Comparison of ENCODE assay signal across 8 cellular contexts in the genomic region with DNA sequence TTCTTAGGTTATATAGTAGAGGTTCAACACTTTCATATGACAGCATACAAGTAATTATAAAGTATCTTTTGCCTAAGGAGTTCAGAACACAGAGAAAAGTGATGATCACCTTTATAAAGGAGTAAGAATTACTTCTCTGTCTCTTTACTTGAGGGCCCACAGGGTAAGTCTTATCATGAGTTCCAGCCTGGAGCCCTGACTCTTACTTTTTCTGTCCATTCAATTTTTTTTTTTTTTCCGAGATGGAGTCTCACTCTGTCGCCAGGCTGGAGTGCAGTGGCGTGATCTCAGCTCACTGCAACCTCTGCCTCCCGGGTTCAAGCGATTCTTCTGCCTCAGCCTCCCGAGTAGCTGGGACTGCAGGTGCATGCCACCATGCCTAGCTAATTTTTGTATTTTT. TPM values are rescaled to one million over a fixed set of nuclear protein-coding genes. Genes with fewer than 3 reads are reported as not detected.
DNase-seq lines count a peak whose midpoint lies in the region; ATAC-seq, FAIRE-seq and TF ChIP-seq lines count a peak whose summit lies in the region.
"Not testable (repeated sequence)": the region's sequence is repeated elsewhere in the genome, so short reads cannot be mapped to it uniquely, and the experiment has no call there.

No MANE protein-coding gene starts in this region.

- not testable (repeated sequence) for H3K9me2 ChIP-seq in Loucy (replicated peaks; ENCODE audit: low read depth, low read length)

- WGBS in esophagus squamous epithelium, 2 donors, result 86 to 88% methylated on average over 6 of the region's 6 CpGs
- 91 to 92% methylated on average over 6 of the region's 6 CpGs for WGBS in transverse colon (ENCODE audit: low coverage in 1 of 2), 2 donors

- H2AFZ ChIP-seq in Loucy (ENCODE audit: low read length); astrocyte (ENCODE audit: low read depth, low read length): not testable (repeated sequence)

- not testable (repeated sequence) for TF ChIP-seq CTCF in Loucy (conservative IDR thresholded peaks at IDR 0.05; ENCODE audit: low read length); VCaP (conservative IDR thresholded peaks at IDR 0.05); astrocyte (IDR thresholded peaks at IDR 0.05; ENCODE audit: insufficient read depth, low read depth, low read length); esophagus squamous epithelium (IDR thresholded peaks at IDR 0.05); lower lobe of right lung (IDR thresholded peaks at IDR 0.05); transverse colon (IDR thresholded peaks at IDR 0.05)

- not testable (repeated sequence) for ATAC-seq in lower lobe of right lung

- H3K27ac ChIP-seq in CD4-positive, alpha-beta memory T cell (ENCODE audit: low read depth, low read length), result peak overlapping the region; percentile 47
- H3K27ac ChIP-seq in VCaP, result 0 out of 2 replicates have a peak overlapping the region, but pooled peaks have one; percentile 22
- not testable (repeated sequence) for H3K27ac ChIP-seq in astrocyte (ENCODE audit: low read depth, low read length)
- H3K27ac ChIP-seq in esophagus squamous epithelium, result peak overlapping the region; percentile 79 to 95 (median 90)
- peak overlapping the region; percentile 71 for H3K27ac ChIP-seq in lower lobe of right lung
- H3K27ac ChIP-seq in transverse colon, result peak overlapping the region; percentile 62 to 77 (median 76)

- in situ Hi-C loops in transverse colon (cut with MboI; ENCODE audit: low pct_ligation_motif_present in 1 of 4, low pct_unique_long_range_greater_than_20kb in 1 of 4, low sequenced_read_pairs in 3 of 4), result not testable (repeated sequence)

- H4K20me1 ChIP-seq in Loucy (ENCODE audit: insufficient read depth, low read length, poor library complexity, severe bottlenecking) (peaks cover 97% of the 10 kb centered on the region), astrocyte (ENCODE audit: insufficient read depth, low read length) (peaks cover 25% of the 10 kb centered on the region)

- not testable (repeated sequence) for H3K36me3 Mint-ChIP-seq in CD4-positive, alpha-beta memory T cell; astrocyte (ENCODE audit: low read depth, unreplicated experiment)

- peaks cover 22% of the 10 kb centered on the region for H3K4me1 ChIP-seq in CD4-positive, alpha-beta memory T cell (ENCODE audit: insufficient read depth, low read length)
- H3K4me1 ChIP-seq in Loucy (ENCODE audit: insufficient read depth, low read length, poor library complexity, severe bottlenecking) (peaks cover 48% of the 10 kb centered on the region), astrocyte (ENCODE audit: insufficient read depth, low read length) (peaks cover 22% of the 10 kb centered on the region), esophagus squamous epithelium (peaks cover 27 to 84% (median 43%) of the 10 kb centered on the region in 3 donors), lower lobe of right lung (peaks cover 50% of the 10 kb centered on the region), skeletal muscle satellite cell (ENCODE audit: control insufficient read depth, insufficient read depth, low read length) (peaks cover 31% of the 10 kb centered on the region), transverse colon (peaks cover 3 to 41% (median 24%) of the 10 kb centered on the region in 4 donors)

- POLR2A ChIA-PET in CD4-positive, alpha-beta memory T cell (lab: Charles Lee; ENCODE audit: partially characterized antibody), result interaction anchor here (0.9 to 2.8 kb wide), 3 partner anchors 14 to 97 kb away, joined by 4 to 16 read pairs (median 4); partner anchors contain the start of gene ZNRF1

- CTCF ChIA-PET in CD4-positive, alpha-beta memory T cell (lab: Charles Lee; ENCODE audit: partially characterized antibody), result interaction anchor here (1.3 to 4.1 kb wide), 3 partner anchors 12 to 98 kb away, joined by 3 to 33 read pairs (median 4); no protein-coding TSS in a partner anchor

- H3K4me2 ChIP-seq in Loucy (ENCODE audit: low read depth, low read length, poor library complexity, severe bottlenecking), result peak overlapping the region; percentile 86
- H3K4me2 ChIP-seq in astrocyte (ENCODE audit: low read length), result peak overlapping the region; percentile 79
- H3K4me2 ChIP-seq in skeletal muscle satellite cell (ENCODE audit: low read length), result peak overlapping the region; percentile 77

- H3K79me2 ChIP-seq in Loucy (ENCODE audit: insufficient read depth, low read length), result peaks cover 100% of the 10 kb centered on the region
- H3K79me2 ChIP-seq in astrocyte (ENCODE audit: insufficient read depth, low read length), result peaks cover 86% of the 10 kb centered on the region

- not testable (repeated sequence) for H3K4me3 ChIP-seq in CD4-positive, alpha-beta memory T cell (ENCODE audit: low read length in 2 of 2); astrocyte (ENCODE audit: insufficient read depth, low read depth, low read length); esophagus squamous epithelium; lower lobe of right lung; skeletal muscle satellite cell (ENCODE audit: low read length); transverse colon
- peak overlapping the region; percentile 53 for H3K4me3 ChIP-seq in Loucy (ENCODE audit: low read length, poor library complexity, severe bottlenecking)

- not testable (repeated sequence) for FAIRE-seq in astrocyte (lab: Jason Lieb, UNC)

- H3K4me3 Mint-ChIP-seq in CD4-positive, alpha-beta memory T cell, result peak overlapping the region in 2 of 8 donors; percentile 68 to 85
- H3K4me3 Mint-ChIP-seq in astrocyte (ENCODE audit: unreplicated experiment), result not testable (repeated sequence)

- H3K27ac Mint-ChIP-seq in CD4-positive, alpha-beta memory T cell, result peak overlapping the region in 4 of 7 donors; percentile 23 to 91 (median 52)
- not testable (repeated sequence) for H3K27ac Mint-ChIP-seq in astrocyte (ENCODE audit: unreplicated experiment)

- not testable (repeated sequence) for H3K9me3 Mint-ChIP-seq in CD4-positive, alpha-beta memory T cell; astrocyte (ENCODE audit: unreplicated experiment)

- DNase-seq in CD4-positive, alpha-beta memory T cell; astrocyte (ENCODE audit: low read depth); esophagus squamous epithelium (lab: John Stamatoyannopoulos, UW); lower lobe of right lung; transverse colon: not testable (repeated sequence)

- H3F3A ChIP-seq in Loucy (ENCODE audit: low read depth), result not testable (repeated sequence)

- intact Hi-C loops in CD4-positive, alpha-beta memory T cell (cut with micrococcal nuclease); esophagus squamous epithelium (cut with DNase I); lower lobe of right lung (cut with DNase I); transverse colon (cut with DNase I; ENCODE audit: low total_unique reads): not testable (repeated sequence)

- TF ChIP-seq POLR2A in esophagus squamous epithelium (IDR thresholded peaks at IDR 0.05); transverse colon (IDR thresholded peaks at IDR 0.05): not testable (repeated sequence)

- H3K9ac ChIP-seq in Loucy (ENCODE audit: low read depth, low read length, poor library complexity, severe bottlenecking); astrocyte (ENCODE audit: low read length): not testable (repeated sequence)
- H3K9ac ChIP-seq in skeletal muscle satellite cell (ENCODE audit: low read depth, low read length), result peak overlapping the region; percentile 44

- H3K27me3 ChIP-seq in CD4-positive, alpha-beta memory T cell (ENCODE audit: insufficient read depth, low read length); Loucy (ENCODE audit: insufficient read depth, low read length, poor library complexity, severe bottlenecking); astrocyte (ENCODE audit: insufficient read depth, low read length); esophagus squamous epithelium; lower lobe of right lung (ENCODE audit: low read depth); skeletal muscle satellite cell (ENCODE audit: control insufficient read depth, insufficient read depth, low read length); transverse colon: not testable (repeated sequence)

- H3K4me1 Mint-ChIP-seq in CD4-positive, alpha-beta memory T cell, result peaks cover 14 to 26% (median 20%) of the 10 kb centered on the region in 4 donors
- peaks cover 21% of the 10 kb centered on the region for H3K4me1 Mint-ChIP-seq in astrocyte (ENCODE audit: low read depth, unreplicated experiment)

- not testable (repeated sequence) for H3K9me3 ChIP-seq in CD4-positive, alpha-beta memory T cell (ENCODE audit: control insufficient read depth in 1 of 2, low read length in 2 of 2); Loucy (ENCODE audit: insufficient read depth, low read depth, low read length); astrocyte (ENCODE audit: insufficient read depth, low read depth, low read length); esophagus squamous epithelium; lower lobe of right lung; skeletal muscle satellite cell (replicated peaks; ENCODE audit: low read length); transverse colon

- not testable (repeated sequence) for H3K36me3 ChIP-seq in CD4-positive, alpha-beta memory T cell (ENCODE audit: insufficient read depth, low read length); Loucy (ENCODE audit: insufficient read depth, low read length); astrocyte (ENCODE audit: insufficient read depth, low read length); esophagus squamous epithelium; lower lobe of right lung; skeletal muscle satellite cell (ENCODE audit: insufficient read depth, low read length); transverse colon

- H3K27me3 Mint-ChIP-seq in CD4-positive, alpha-beta memory T cell; astrocyte (ENCODE audit: low read depth, unreplicated experiment): not testable (repeated sequence)

- TF ChIP-seq EP300 in transverse colon (IDR thresholded peaks at IDR 0.05; ENCODE audit: low read depth), result not testable (repeated sequence)

RNA-seq across cellular contexts. Expression of gene ZNRF1, which starts 14.3 kb away (rescaled TPM):
- 1 to 10 TPM; 6.0 to 6.2 TPM for total RNA-seq in CD4-positive, alpha-beta memory T cell
- polyA plus RNA-seq in CD4-positive, alpha-beta memory T cell, result 1 to 10 TPM; 3.4 to 9.5 TPM
- total RNA-seq in astrocyte, result 19.4 and 21.9 TPM in 2 replicates
- 10 to 100 TPM; 28.0 to 67.4 (median 33.5) TPM for total RNA-seq in esophagus squamous epithelium
- total RNA-seq in lower lobe of right lung, result 23.5 TPM
- 14.4 and 19.5 TPM in 2 replicates for total RNA-seq in skeletal muscle satellite cell (2012; rRNA removed)
- 10 to 100 TPM; 28.5 to 58.4 (median 40.4) TPM for total RNA-seq in transverse colon

RNA-seq across cellular contexts. Expression of gene WDR59, which starts 28.2 kb away (rescaled TPM):
- 100 to 1,000 TPM; 116 to 127 TPM for total RNA-seq in CD4-positive, alpha-beta memory T cell
- polyA plus RNA-seq in CD4-positive, alpha-beta memory T cell, result 10 to 100 TPM; 11.0 to 20.5 TPM
- total RNA-seq in astrocyte (54.7 and 63.8 TPM in 2 replicates), esophagus squamous epithelium (10 to 100 TPM in 3 of 4 donors, 1 to 10 TPM in 1; 9.8 to 25.1 (median 22.2) TPM), lower lobe of right lung (49.5 TPM), transverse colon (100 to 1,000 TPM in 1 of 4 donors, 10 to 100 TPM in 3; 29.1 to 112 (median 42.6) TPM)
- 10.9 and 15.5 TPM in 2 replicates for total RNA-seq in skeletal muscle satellite cell (2012; rRNA removed)
